Comparison of ENCODE assay signal across 8 cellular contexts in the genomic region with DNA sequence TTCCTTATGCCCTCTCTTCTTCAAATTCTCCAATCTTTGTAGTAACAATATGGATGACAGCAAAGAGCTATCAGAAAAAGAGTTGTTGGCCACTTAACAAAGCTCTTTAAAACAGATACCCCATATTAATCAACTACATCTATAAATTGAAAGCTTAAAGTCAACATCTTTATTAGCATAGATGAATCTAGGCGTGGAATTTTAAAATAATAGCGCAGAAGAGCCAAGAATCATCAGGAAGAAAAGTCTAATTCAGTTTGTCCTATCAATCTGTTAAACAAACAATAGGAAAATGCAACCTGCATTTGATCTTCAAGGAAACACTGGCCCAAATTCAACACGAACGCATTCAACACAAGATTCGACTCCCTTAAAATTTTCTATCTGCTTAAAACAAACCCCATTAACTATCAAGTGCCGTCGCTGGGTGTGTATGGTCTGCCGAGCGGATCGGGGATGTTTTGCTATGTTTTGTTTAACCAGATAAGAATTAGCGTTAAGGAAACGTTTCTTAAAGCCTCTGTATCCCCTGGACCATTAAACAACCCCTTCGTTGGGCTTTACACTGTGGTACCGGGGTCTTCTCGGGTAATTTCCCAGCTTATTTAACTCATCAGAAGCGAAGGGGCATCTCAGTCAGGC. TPM values are rescaled to one million over a fixed set of nuclear protein-coding genes. Genes with fewer than 3 reads are reported as not detected.
DNase-seq lines count a peak whose midpoint lies in the region; ATAC-seq lines count a peak whose summit lies in the region.

No MANE protein-coding gene starts in this region.

- no peaks in the 10 kb centered on the region for H3K9me3 ChIP-seq in thymus (ENCODE audit: control insufficient read depth)

- DNase-seq in NCI-H2107 (lab: John Stamatoyannopoulos, UW) (peak; percentile 24), NCI-H2107 treated with DMSO at 0.1 percent for 48 hours (lab: John Stamatoyannopoulos, UW; ENCODE audit: unreplicated experiment) (no peak)

- no peaks in the 10 kb centered on the region for H3K9me3 Mint-ChIP-seq in activated naive CD8-positive, alpha-beta T cell (ENCODE audit: low read depth)

- peaks cover 49% of the 10 kb centered on the region for H3K4me1 Mint-ChIP-seq in activated naive CD8-positive, alpha-beta T cell (ENCODE audit: low read depth)

- ATAC-seq in HG03175 (IDR thresholded peaks at IDR 0.05; ENCODE audit: unreplicated experiment) (peak; percentile 1), GM21737 (IDR thresholded peaks at IDR 0.05; ENCODE audit: unreplicated experiment) (no peak), GM18520 (IDR thresholded peaks at IDR 0.05; ENCODE audit: unreplicated experiment) (no peak)

- H3K27ac ChIP-seq in layer of hippocampus (ENCODE audit: low read depth, low read length) (peak overlapping the region; percentile 91), thymus (ENCODE audit: low read depth) (peak overlapping the region; percentile 97)

- peak overlapping the region; percentile 99 for H3K4me3 Mint-ChIP-seq in activated naive CD8-positive, alpha-beta T cell

- H3K27me3 ChIP-seq in layer of hippocampus (ENCODE audit: control insufficient read depth, insufficient read depth, low read length), result no peaks in the 10 kb centered on the region
- no peaks in the 10 kb centered on the region for H3K27me3 ChIP-seq in thymus (ENCODE audit: control insufficient read depth, insufficient read depth)

- H3K27me3 Mint-ChIP-seq in activated naive CD8-positive, alpha-beta T cell, result no peaks in the 10 kb centered on the region

- peak overlapping the region; percentile 98 for H3K27ac Mint-ChIP-seq in activated naive CD8-positive, alpha-beta T cell

- H3K36me3 Mint-ChIP-seq in activated naive CD8-positive, alpha-beta T cell, result peaks cover 5% of the 10 kb centered on the region

- no peaks in the 10 kb centered on the region for H3K36me3 ChIP-seq in thymus (ENCODE audit: control insufficient read depth, insufficient read depth)

- 11% methylated on average over 16 of the region's 16 CpGs for WGBS in thymus

- H3K4me1 ChIP-seq in thymus (ENCODE audit: control insufficient read depth, insufficient read depth, low read length), result peaks cover 22% of the 10 kb centered on the region

- peak overlapping the region; percentile 90 for H3K4me3 ChIP-seq in thymus (ENCODE audit: low read length)

RNA-seq across cellular contexts. Expression of a gene that starts 1.0 kb away (rescaled TPM):
- 25.7 TPM for polyA plus RNA-seq in thymus
